In genomic region chr2:104851236-104852160, GRCh38 we compare ENCODE assay signal across 12 cellular contexts. TPM values are rescaled to one million over a fixed set of nuclear protein-coding genes. Genes with fewer than 3 reads are reported as not detected.
DNase-seq lines count a peak whose midpoint lies in the region; ATAC-seq, FAIRE-seq and TF ChIP-seq lines count a peak whose summit lies in the region.
"Had no signal": no experiment of that assay in that cellular context is flagged by ENCODE, and none has a peak within 500 bp of the region (broad histone marks: within the 10 kb centered on the region; RNA-seq: fewer than 3 reads in every experiment).

No MANE protein-coding gene starts in this region.

- H3K9me2 ChIP-seq in PC-3 (replicated peaks; ENCODE audit: low read length): no peaks in the 10 kb centered on the region

- no peaks in the 10 kb centered on the region for H3K36me3 ChIP-seq in PC-3 (ENCODE audit: low read depth, low read length)
- no peaks in the 10 kb centered on the region for H3K36me3 ChIP-seq in iPS-18a (ENCODE audit: control insufficient read depth, low read depth, low read length)
- H3K36me3 ChIP-seq: BE2C, right atrium auricular region had no signal

- peaks cover 78% of the 10 kb centered on the region for H3K27me3 Mint-ChIP-seq in activated CD4-positive, alpha-beta T cell treated with anti-CD3 and anti-CD28 coated beads, Interleukin-2, amount 10 ng/mL, durations not matched to agents 7 days and 5 days

- no peak overlapping the region for H2AFZ ChIP-seq in PC-3 (ENCODE audit: low read length)

- H3K4me3 Mint-ChIP-seq in activated CD4-positive, alpha-beta T cell treated with anti-CD3 and anti-CD28 coated beads, Interleukin-2, amount 10 ng/mL, durations not matched to agents 7 days and 5 days: peak overlapping the region; percentile 42
- H3K4me3 Mint-ChIP-seq in stimulated activated effector memory CD8-positive, alpha-beta T cell treated with anti-CD3 and anti-CD28 coated beads, Interleukin-12 subunit alpha, Interleukin-12 subunit beta, amount 100 ng/mL, for 72 hours: peak overlapping the region; percentile 72

- H3K9ac ChIP-seq in PC-3 (ENCODE audit: low read length) (no peak overlapping the region), iPS-18a (ENCODE audit: low read length) (no peak overlapping the region)

- intact Hi-C loops in PC-3 (cut with micrococcal nuclease): no loop called here

- H3K4me2 ChIP-seq in PC-3 (ENCODE audit: low read length): peak overlapping the region; percentile 79

- CTCF ChIA-PET in activated CD4-positive, alpha-beta T cell treated with anti-CD3 and anti-CD28 coated beads, Interleukin-2, amount 10 ng/mL, durations not matched to agents 7 days and 5 days (lab: Charles Lee): interaction anchor here (1.1 to 1.9 kb wide), 2 partner anchors 16 to 21 kb away, joined by 3 to 5 read pairs; no protein-coding TSS in a partner anchor
- CTCF ChIA-PET in PC-3 (lab: Charles Lee): no interaction called here

- POLR2A ChIA-PET in activated CD4-positive, alpha-beta T cell treated with anti-CD3 and anti-CD28 coated beads, Interleukin-2, amount 10 ng/mL, durations not matched to agents 7 days and 5 days (lab: Charles Lee): no interaction called here
- POLR2A ChIA-PET in PC-3 (lab: Charles Lee; ENCODE audit: unreplicated experiment): no interaction called here

- H3K27me3 ChIP-seq in PC-3 (ENCODE audit: low read length) (peaks cover 74% of the 10 kb centered on the region), iPS-18a (ENCODE audit: control insufficient read depth, insufficient read depth, low read length) (peaks cover 84% of the 10 kb centered on the region)

- no peaks in the 10 kb centered on the region for H4K20me1 ChIP-seq in PC-3 (ENCODE audit: low read length)

- H3K4me1 Mint-ChIP-seq in activated CD4-positive, alpha-beta T cell treated with anti-CD3 and anti-CD28 coated beads, Interleukin-2, amount 10 ng/mL, durations not matched to agents 7 days and 5 days: peaks cover 28% of the 10 kb centered on the region
- peaks cover 36% of the 10 kb centered on the region for H3K4me1 Mint-ChIP-seq in stimulated activated effector memory CD8-positive, alpha-beta T cell treated with anti-CD3 and anti-CD28 coated beads, Interleukin-12 subunit alpha, Interleukin-12 subunit beta, amount 100 ng/mL, for 72 hours

- H3K27ac Mint-ChIP-seq in activated CD4-positive, alpha-beta T cell treated with anti-CD3 and anti-CD28 coated beads, Interleukin-2, amount 10 ng/mL, durations not matched to agents 7 days and 5 days: no peak overlapping the region
- no peak overlapping the region for H3K27ac Mint-ChIP-seq in stimulated activated effector memory CD8-positive, alpha-beta T cell treated with anti-CD3 and anti-CD28 coated beads, Interleukin-12 subunit alpha, Interleukin-12 subunit beta, amount 100 ng/mL, for 72 hours

- no peaks in the 10 kb centered on the region for H3K9me3 ChIP-seq in PC-3 (ENCODE audit: low read length)
- H3K9me3 ChIP-seq in iPS-18a (ENCODE audit: control insufficient read depth, low read depth, low read length): no peaks in the 10 kb centered on the region
- H3K9me3 ChIP-seq: BE2C, right atrium auricular region had no signal

- no peaks in the 10 kb centered on the region for H3K79me2 ChIP-seq in PC-3 (ENCODE audit: low read length)

- no peak for TF ChIP-seq CTCF in PC-3 (conservative IDR thresholded peaks at IDR 0.05; ENCODE audit: low read depth, low read length)

- peaks cover 4% of the 10 kb centered on the region; the same call in 1 of the 2 replicates for H3K4me1 ChIP-seq in PC-3 (ENCODE audit: insufficient read depth, low read length)
- peaks cover 50% of the 10 kb centered on the region for H3K4me1 ChIP-seq in iPS-18a (ENCODE audit: control insufficient read depth, low read depth, low read length)
- H3K4me1 ChIP-seq: BE2C had no signal

- ATAC-seq in PC-3 (no peak), GM21447 (IDR thresholded peaks at IDR 0.05; ENCODE audit: unreplicated experiment) (no peak)
- ATAC-seq in stimulated activated effector memory CD8-positive, alpha-beta T cell treated with anti-CD3 and anti-CD28 coated beads, Interleukin-12 subunit alpha, Interleukin-12 subunit beta, amount 100 ng/mL, for 72 hours: no peak

- H3K36me3 Mint-ChIP-seq in activated CD4-positive, alpha-beta T cell treated with anti-CD3 and anti-CD28 coated beads, Interleukin-2, amount 10 ng/mL, durations not matched to agents 7 days and 5 days (ENCODE audit: low read depth): peaks cover 5% of the 10 kb centered on the region
- peaks cover 12% of the 10 kb centered on the region for H3K36me3 Mint-ChIP-seq in stimulated activated effector memory CD8-positive, alpha-beta T cell treated with anti-CD3 and anti-CD28 coated beads, Interleukin-12 subunit alpha, Interleukin-12 subunit beta, amount 100 ng/mL, for 72 hours

- no peaks in the 10 kb centered on the region for H3F3A ChIP-seq in PC-3 (ENCODE audit: low read length, unreplicated experiment)

- FAIRE-seq in urothelium cell line (lab: Jason Lieb, UNC): no peak
- FAIRE-seq: frontal cortex had no signal

- H3K27ac ChIP-seq in PC-3 (ENCODE audit: low read length) (no peak overlapping the region), iPS-18a (ENCODE audit: low read length) (no peak overlapping the region)
- H3K27ac ChIP-seq: right atrium auricular region had no signal

- no TSS peak for BruUV-seq in PC-3 (replicated peaks; lab: Mats Ljungman, UMichigan)

- no peaks in the 10 kb centered on the region for H3K9me3 Mint-ChIP-seq in activated CD4-positive, alpha-beta T cell treated with anti-CD3 and anti-CD28 coated beads, Interleukin-2, amount 10 ng/mL, durations not matched to agents 7 days and 5 days
- H3K9me3 Mint-ChIP-seq in stimulated activated effector memory CD8-positive, alpha-beta T cell treated with anti-CD3 and anti-CD28 coated beads, Interleukin-12 subunit alpha, Interleukin-12 subunit beta, amount 100 ng/mL, for 72 hours: no peaks in the 10 kb centered on the region

- peak overlapping the region; percentile 57; the same call in 1 of the 2 replicates for H3K4me3 ChIP-seq in PC-3 (ENCODE audit: low read length)
- peak overlapping the region; percentile 78 for H3K4me3 ChIP-seq in iPS-18a (ENCODE audit: low read length)

- DNase-seq in activated CD4-positive, alpha-beta T cell treated with anti-CD3 and anti-CD28 coated beads, Interleukin-2, amount 10 ng/mL, durations not matched to agents 7 days and 5 days: no peak
- DNase-seq in activated CD4-positive, alpha-beta T cell treated with anti-CD3 and anti-CD28 coated beads, Interleukin-2, amount 50 U/mL, for 1 hour: no peak
- DNase-seq in PC-3: no peak
- DNase-seq in stimulated activated effector memory CD8-positive, alpha-beta T cell treated with anti-CD3 and anti-CD28 coated beads, Interleukin-12 subunit alpha, Interleukin-12 subunit beta, amount 100 ng/mL, for 72 hours (ENCODE audit: low spot score in 2 of 2): no peak
- no peak for DNase-seq in stimulated activated CD4-positive, alpha-beta T cell treated with anti-CD3 and anti-CD28 coated beads, Interleukin-2, amount 100 ng/mL, for 48 hours
- DNase-seq in urothelium cell line (ENCODE audit: low spot score): no peak
- DNase-seq: BE2C, SHP77 had no signal

RNA-seq across cellular contexts. Expression of gene POU3F3, which starts 2.4 kb away (rescaled TPM):
- not detected for total RNA-seq in activated CD4-positive, alpha-beta T cell treated with anti-CD3 and anti-CD28 coated beads, Interleukin-2, amount 10 ng/mL, durations not matched to agents 7 days and 5 days
- total RNA-seq in PC-3 (2014; rRNA removed): not detected in 2 replicates
